In the genomic region with DNA sequence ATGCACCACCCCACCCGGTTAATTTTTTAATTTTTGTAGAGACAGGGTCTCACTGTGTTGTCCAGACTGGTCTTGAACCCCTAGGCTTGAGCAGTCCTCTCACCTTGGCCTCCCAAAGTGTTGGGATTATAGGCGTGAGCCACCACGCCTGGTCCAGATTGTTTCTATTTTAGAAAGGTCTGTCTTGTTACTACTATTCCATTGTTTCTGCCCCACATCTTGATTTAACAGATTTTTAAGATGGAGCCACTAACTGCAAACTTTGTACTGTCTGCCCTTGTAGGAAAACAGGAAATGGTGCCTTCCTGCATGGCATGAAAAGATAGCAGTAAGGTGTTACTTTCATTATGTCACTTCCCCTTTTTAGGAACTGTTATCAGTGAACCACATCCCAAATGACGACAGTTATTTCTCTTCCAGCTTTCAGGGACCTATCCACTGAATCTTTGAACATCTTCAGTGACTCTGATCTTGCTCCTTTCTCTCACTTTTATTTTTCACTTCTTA, we compare ENCODE assay signal across 9 cellular contexts. TPM values are rescaled to one million over a fixed set of nuclear protein-coding genes. Genes with fewer than 3 reads are reported as not detected.
A peak's percentile ranks its signal among the peaks of the same experiment; 100 is the strongest.
DNase-seq lines count a peak whose midpoint lies in the region; ATAC-seq lines count a peak whose summit lies in the region.
"Had no signal": no experiment of that assay in that cellular context is flagged by ENCODE, and none has a peak within 500 bp of the region (broad histone marks: within the 10 kb centered on the region; RNA-seq: fewer than 3 reads in every experiment).

No MANE protein-coding gene starts in this region.

- ATAC-seq in GM18858 (IDR thresholded peaks at IDR 0.05; ENCODE audit: unreplicated experiment) (peak; percentile 92), HG02678 (IDR thresholded peaks at IDR 0.05; ENCODE audit: unreplicated experiment) (peak; percentile 76)

- DNase-seq in NCI-H226 (peak; percentile 12), lung microvascular endothelial cell (ENCODE audit: low read depth in 2 of 2) (peak; percentile 68 to 88), NK-92 (lab: John Stamatoyannopoulos, UW; ENCODE audit: unreplicated experiment) (no peak), NCI-H82 treated with DMSO at 0.1 percent for 48 hours (lab: John Stamatoyannopoulos, UW; ENCODE audit: unreplicated experiment) (no peak), middle frontal gyrus (ENCODE audit: extremely low spot score, low spot score) (no peak), islet precursor cell (no peak)
- DNase-seq: activated T-cell treated with anti-CD3 and anti-CD28 coated beads, Interleukin-2, amount 50 U/mL, for 4 hours had no signal

RNA-seq across cellular contexts. Expression of gene TAF1D, which starts 23.2 kb away (rescaled TPM):
- 85.2 and 141 TPM in 2 replicates for total RNA-seq in lung microvascular endothelial cell

RNA-seq across cellular contexts. Expression of gene C11orf54, which starts 23.4 kb away (rescaled TPM):
- total RNA-seq in lung microvascular endothelial cell, result 7.6 and 16.3 TPM in 2 replicates

RNA-seq across cellular contexts. Expression of gene CEP295, which starts 56.6 kb away (rescaled TPM):
- 9.6 and 13.5 TPM in 2 replicates for total RNA-seq in lung microvascular endothelial cell

Comparison
In these comparisons a context has a peak if more than half of its experiments do, and no peak if none do; other contexts are left out.
1. DNase-seq: peak in NCI-H226 (single experiment) and lung microvascular endothelial cell (2 of 2); none in NK-92 (single experiment), NCI-H82 treated with DMSO at 0.1 percent for 48 hours (single experiment), middle frontal gyrus (single experiment) and islet precursor cell (single experiment).